ENCODE assay signal across 27 cellular contexts in the genomic region with DNA sequence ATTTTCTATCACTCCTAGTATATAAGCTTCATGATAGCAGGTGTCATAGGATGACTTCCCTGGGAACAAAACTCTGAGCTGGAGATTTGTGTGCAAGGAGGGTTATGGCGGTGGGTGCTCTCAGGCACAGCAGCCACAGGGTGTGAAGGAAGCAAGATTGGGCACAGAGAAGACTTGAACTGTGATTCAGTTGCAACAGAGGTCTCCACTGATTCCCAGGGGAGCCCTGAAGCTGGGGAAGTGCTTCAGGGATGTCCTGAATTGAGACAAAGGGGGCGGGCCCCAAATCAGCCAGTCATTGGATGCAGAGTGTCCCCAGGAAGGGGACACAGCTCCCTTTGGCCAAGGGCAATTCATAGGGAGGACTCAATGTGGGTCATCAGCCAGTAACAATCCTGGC. TPM values are rescaled to one million over a fixed set of nuclear protein-coding genes. Genes with fewer than 3 reads are reported as not detected.
"Had no signal": no experiment of that assay in that cellular context is flagged by ENCODE, and none has a peak within 500 bp of the region (broad histone marks: within the 10 kb centered on the region; RNA-seq: fewer than 3 reads in every experiment).

No MANE protein-coding gene starts in this region.

- DNase-seq: activated B cell treated with CpG ODN at 0.5 μM for 24 hours; activated CD4-positive, alpha-beta memory T cell treated with anti-CD3 and anti-CD28 coated beads, Interleukin-2, amount 10 ng/mL, durations not matched to agents 7 days and 5 days; activated CD4-positive, alpha-beta T cell treated with anti-CD3 and anti-CD28 coated beads for 48 hours; activated effector memory CD4-positive, alpha-beta T cell treated with Interleukin-2 at 50 U/mL for 16 hours; activated naive CD4-positive, alpha-beta T cell treated with anti-CD3 and anti-CD28 coated beads for 36 hours; activated naive CD8-positive, alpha-beta T cell treated with anti-CD3 and anti-CD28 coated beads, Interleukin-2, amount 10 ng/mL, durations not matched to agents 7 days and 5 days; activated T-cell treated with anti-CD3 and anti-CD28 coated beads, Interleukin-2, amount 50 U/mL, for 72 hours; amniotic stem cell; body of pancreas; effector CD4-positive, alpha-beta T cell; heart right ventricle; lower lobe of right lung; natural killer cell; posterior cingulate gyrus; sigmoid colon; stimulated activated CD4-positive, alpha-beta T cell treated with anti-CD3 and anti-CD28 coated beads, Interleukin-4, amount 100 ng/mL, for 24 hours; stimulated activated naive CD4-positive, alpha-beta T cell treated with Interleukin-2 at 50 U/mL for 16 hours; T1000; upper lobe of right lung had no signal

- H3K9me3 ChIP-seq: body of pancreas, lower lobe of right lung, sigmoid colon, thoracic aorta, upper lobe of right lung had no signal

- H3K27ac ChIP-seq: cardiac muscle cell, heart right ventricle, lower lobe of right lung, thoracic aorta, upper lobe of right lung had no signal

- FAIRE-seq: endometrium, keratinocyte had no signal

- H3K4me3 ChIP-seq: body of pancreas, cardiac muscle cell, heart right ventricle, lower lobe of right lung, sigmoid colon, thoracic aorta, upper lobe of right lung had no signal

- ATAC-seq: activated T-cell treated with anti-CD3 and anti-CD28 coated beads, Interleukin-2, amount 50 U/mL, for 72 hours; heart right ventricle; left lobe of liver; lower lobe of right lung; natural killer cell had no signal

- H3K27me3 ChIP-seq: body of pancreas, cardiac muscle cell, heart right ventricle, sigmoid colon, upper lobe of right lung had no signal

- H3K36me3 ChIP-seq: cardiac muscle cell, heart right ventricle, lower lobe of right lung, sigmoid colon, thoracic aorta, upper lobe of right lung had no signal

RNA-seq across cellular contexts. Expression of gene ANKRD55, which starts 44.4 kb away (rescaled TPM):
- total RNA-seq: activated B cell treated with CpG ODN at 0.5 μM for 24 hours, body of pancreas, cardiac muscle cell, epithelial cell of proximal tubule, mesenteric fat pad, renal cortical epithelial cell, thoracic aorta had no signal
- polyA plus RNA-seq: keratinocyte had no signal
